ENCODE assay signal across 8 cellular contexts in the genomic region with DNA sequence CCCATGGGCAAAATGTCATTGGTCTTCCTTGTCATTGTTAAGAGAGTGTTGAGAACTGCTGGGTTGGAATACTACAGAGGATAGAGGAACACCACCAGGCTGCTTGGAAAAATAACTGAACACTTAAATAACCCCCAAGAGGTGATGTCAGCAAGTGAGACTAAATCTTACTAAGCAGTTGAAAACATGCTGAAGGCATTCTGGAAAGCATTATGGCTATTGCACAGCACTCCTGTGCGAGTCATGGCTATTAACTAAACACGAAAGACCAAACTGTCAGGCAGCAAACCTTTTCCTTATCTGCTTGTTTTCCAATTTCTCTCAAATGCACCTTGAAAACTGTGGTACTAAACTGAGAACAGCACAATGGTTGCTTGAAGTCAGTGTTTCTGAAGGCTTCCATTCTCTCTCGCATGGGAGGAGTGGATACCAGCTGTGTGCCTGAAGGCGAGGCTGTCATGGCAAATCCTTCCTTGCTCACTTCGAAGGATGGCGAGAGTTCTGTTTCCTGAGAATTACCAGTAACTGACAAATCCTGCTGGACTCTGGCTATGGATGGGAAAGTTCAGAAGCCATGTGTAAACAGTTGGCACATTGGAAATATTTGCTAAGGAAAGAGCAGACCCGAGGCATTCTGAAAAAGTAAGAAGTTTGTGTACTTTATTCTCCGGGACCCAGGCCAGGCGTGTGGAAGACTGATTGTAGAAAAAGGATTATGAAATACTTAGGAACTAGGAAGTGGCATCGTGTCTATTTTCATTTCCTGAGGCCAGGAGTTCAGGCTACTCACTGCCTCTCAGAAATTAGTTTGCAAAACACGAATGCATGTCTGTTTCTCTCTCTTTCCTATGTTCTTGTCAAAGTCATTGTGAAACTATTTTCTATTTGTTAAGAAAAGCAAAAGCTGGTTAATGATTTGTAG.
DNase-seq lines count a peak whose midpoint lies in the region; ATAC-seq, FAIRE-seq and TF ChIP-seq lines count a peak whose summit lies in the region.

No MANE protein-coding gene starts in this region.

- H3K27me3 ChIP-seq in bronchial epithelial cell (ENCODE audit: control insufficient read depth, insufficient read depth, low read length) (no peaks in the 10 kb centered on the region), MM.1S (replicated peaks; ENCODE audit: insufficient read depth, low read length) (no peaks in the 10 kb centered on the region)

- 85 to 87% methylated on average over 9 to 10 of the region's 11 CpGs for WGBS in mesodermal cell (ENCODE audit: insufficient coverage in 2 of 2), 2 experiments

- H3K4me3 ChIP-seq in bronchial epithelial cell (ENCODE audit: low read depth, low read length) (no peak overlapping the region), mesodermal cell (ENCODE audit: extremely low read depth, insufficient read depth, low read length, poor library complexity, severe bottlenecking) (no peak overlapping the region), MM.1S (ENCODE audit: low read length) (no peak overlapping the region)

- TF ChIP-seq CTCF in AG09319 (IDR thresholded peaks at IDR 0.05; ENCODE audit: low read depth, low read length): no peak
- TF ChIP-seq CTCF in bronchial epithelial cell (IDR thresholded peaks at IDR 0.05; ENCODE audit: insufficient read depth, low read length, severe bottlenecking): no peak
- no peak for TF ChIP-seq CTCF in MM.1S (IDR thresholded peaks at IDR 0.05; ENCODE audit: low read length)

- H3K27ac ChIP-seq in mesodermal cell (ENCODE audit: low read depth, low read length, severe bottlenecking) (peak overlapping the region; percentile 73), MM.1S (ENCODE audit: low read length) (no peak overlapping the region)

- H3K9ac ChIP-seq in MM.1S (ENCODE audit: low read length): no peak overlapping the region

- peak; percentile 77 for ATAC-seq in HG03175 (IDR thresholded peaks at IDR 0.05; ENCODE audit: unreplicated experiment)

- H3K4me2 ChIP-seq in MM.1S (ENCODE audit: low read depth, low read length): no peak overlapping the region

- FAIRE-seq in bronchial epithelial cell (lab: Jason Lieb, UNC): no peak

- H4K20me1 ChIP-seq in MM.1S (ENCODE audit: insufficient read depth, low read length): no peaks in the 10 kb centered on the region

- no peaks in the 10 kb centered on the region for H3K9me2 ChIP-seq in MM.1S (replicated peaks; ENCODE audit: insufficient read depth, low read length)

- H2AFZ ChIP-seq in MM.1S (ENCODE audit: low read length): no peak overlapping the region

- no peaks in the 10 kb centered on the region for H3K79me2 ChIP-seq in MM.1S (ENCODE audit: low read length)

- H3K4me1 ChIP-seq in mesodermal cell (ENCODE audit: control insufficient read depth, insufficient read depth, low read length, poor library complexity, severe bottlenecking) (peaks cover 3% of the 10 kb centered on the region), MM.1S (ENCODE audit: low read length) (no peaks in the 10 kb centered on the region)

- no peaks in the 10 kb centered on the region for H3F3A ChIP-seq in MM.1S (ENCODE audit: insufficient read depth, low read length)

- DNase-seq in AG09319 (ENCODE audit: extremely low read depth, low read depth): peak; percentile 72
- peak; percentile 79 for DNase-seq in bronchial epithelial cell (ENCODE audit: low read depth)
- no peak for DNase-seq in SHP77 (lab: John Stamatoyannopoulos, UW)
- DNase-seq in NCI-H1092 treated with DMSO at 0.1 percent for 48 hours (lab: John Stamatoyannopoulos, UW): no peak
- no peak for DNase-seq in NCI-H2171 treated with DMSO at 0.1 percent for 48 hours (lab: John Stamatoyannopoulos, UW)
- no peak for DNase-seq in MM.1S

- H3K36me3 ChIP-seq in bronchial epithelial cell (ENCODE audit: control insufficient read depth, insufficient read depth, low read length): no peaks in the 10 kb centered on the region
- no peaks in the 10 kb centered on the region for H3K36me3 ChIP-seq in mesodermal cell (ENCODE audit: control insufficient read depth, insufficient read depth, low read length)
- no peaks in the 10 kb centered on the region for H3K36me3 ChIP-seq in MM.1S (replicated peaks; ENCODE audit: insufficient read depth, low read length)

- H3K9me3 ChIP-seq in mesodermal cell (ENCODE audit: control insufficient read depth, low read length) (no peaks in the 10 kb centered on the region), MM.1S (replicated peaks; ENCODE audit: insufficient read depth, low read length) (no peaks in the 10 kb centered on the region)

Comparison
In these comparisons a context has a peak if more than half of its experiments do, and no peak if none do; other contexts are left out.
1. DNase-seq: peak in AG09319 (single experiment) and bronchial epithelial cell (single experiment); none in SHP77 (0 of 2), NCI-H1092 treated with DMSO at 0.1 percent for 48 hours (single experiment), NCI-H2171 treated with DMSO at 0.1 percent for 48 hours (single experiment) and MM.1S (single experiment).